ENCODE assay signal across 1 cellular context in the genomic region with DNA sequence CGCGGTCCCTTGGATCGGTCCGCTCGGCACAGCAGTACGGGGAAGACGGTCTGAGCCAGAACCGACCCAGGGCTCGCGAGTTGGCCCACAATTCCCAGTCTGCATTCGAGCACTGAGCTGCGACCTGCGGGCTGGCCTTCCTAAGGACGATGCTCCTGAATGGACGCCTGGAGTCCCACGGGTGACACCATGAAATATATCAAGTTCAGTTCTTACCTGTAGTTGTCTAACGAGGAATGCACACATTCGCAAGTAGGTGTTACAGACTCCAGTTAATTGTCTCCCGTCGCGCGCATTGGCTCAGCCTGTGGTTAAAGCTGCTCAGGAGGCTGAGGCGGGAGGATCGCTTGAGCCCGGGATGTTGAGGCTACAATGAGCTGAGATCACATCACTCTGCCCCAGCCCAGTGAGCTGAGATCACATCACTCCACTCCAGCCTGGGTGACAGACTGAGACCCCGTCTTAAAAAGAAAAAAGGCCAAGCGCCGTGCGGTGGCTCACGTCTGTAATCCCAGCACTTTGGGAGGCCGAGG.
TF ChIP-seq lines count a peak whose summit lies in the region.

No MANE protein-coding gene starts in this region.

TF ChIP-seq in H1, 55 proteins besides CTCF, POLR2A, EP300 and RAD21:
- TF ChIP-seq RBBP5 (IDR thresholded peaks at IDR 0.05; ENCODE audit: borderline replicate concordance, low read depth, low read length) = no peak
- TF ChIP-seq KDM5A (IDR thresholded peaks at IDR 0.05; ENCODE audit: low read length) = no peak
- TF ChIP-seq CHD2 (IDR thresholded peaks at IDR 0.05; ENCODE audit: low read length) = no peak
- TF ChIP-seq SUZ12 (IDR thresholded peaks at IDR 0.05; ENCODE audit: low read length) = no peak
- no peak for TF ChIP-seq SP2 (IDR thresholded peaks at IDR 0.05; ENCODE audit: low read length)
- no peak for TF ChIP-seq YY1 (IDR thresholded peaks at IDR 0.05; ENCODE audit: low read depth, low read length)
- no peak for TF ChIP-seq BACH1 (IDR thresholded peaks at IDR 0.05; ENCODE audit: low read length)
- TF ChIP-seq SIN3A (conservative IDR thresholded peaks at IDR 0.05 in 1 of 2, IDR thresholded peaks at IDR 0.05 in 1 of 2; ENCODE audit: low read depth in 1 of 2, low read length in 2 of 2) = no peak
- no peak for TF ChIP-seq KDM4A (IDR thresholded peaks at IDR 0.05; ENCODE audit: low read depth, low read length, severe bottlenecking)
- no peak for TF ChIP-seq SRF (IDR thresholded peaks at IDR 0.05; ENCODE audit: low read depth, low read length)
- no peak for TF ChIP-seq NRF1 (IDR thresholded peaks at IDR 0.05; ENCODE audit: low read depth, low read length)
- TF ChIP-seq GABPA (IDR thresholded peaks at IDR 0.05; ENCODE audit: borderline replicate concordance, insufficient read depth, low read length) = no peak
- TF ChIP-seq POU5F1 (IDR thresholded peaks at IDR 0.05; ENCODE audit: low read depth, low read length) = no peak
- TF ChIP-seq, protein P1, sequence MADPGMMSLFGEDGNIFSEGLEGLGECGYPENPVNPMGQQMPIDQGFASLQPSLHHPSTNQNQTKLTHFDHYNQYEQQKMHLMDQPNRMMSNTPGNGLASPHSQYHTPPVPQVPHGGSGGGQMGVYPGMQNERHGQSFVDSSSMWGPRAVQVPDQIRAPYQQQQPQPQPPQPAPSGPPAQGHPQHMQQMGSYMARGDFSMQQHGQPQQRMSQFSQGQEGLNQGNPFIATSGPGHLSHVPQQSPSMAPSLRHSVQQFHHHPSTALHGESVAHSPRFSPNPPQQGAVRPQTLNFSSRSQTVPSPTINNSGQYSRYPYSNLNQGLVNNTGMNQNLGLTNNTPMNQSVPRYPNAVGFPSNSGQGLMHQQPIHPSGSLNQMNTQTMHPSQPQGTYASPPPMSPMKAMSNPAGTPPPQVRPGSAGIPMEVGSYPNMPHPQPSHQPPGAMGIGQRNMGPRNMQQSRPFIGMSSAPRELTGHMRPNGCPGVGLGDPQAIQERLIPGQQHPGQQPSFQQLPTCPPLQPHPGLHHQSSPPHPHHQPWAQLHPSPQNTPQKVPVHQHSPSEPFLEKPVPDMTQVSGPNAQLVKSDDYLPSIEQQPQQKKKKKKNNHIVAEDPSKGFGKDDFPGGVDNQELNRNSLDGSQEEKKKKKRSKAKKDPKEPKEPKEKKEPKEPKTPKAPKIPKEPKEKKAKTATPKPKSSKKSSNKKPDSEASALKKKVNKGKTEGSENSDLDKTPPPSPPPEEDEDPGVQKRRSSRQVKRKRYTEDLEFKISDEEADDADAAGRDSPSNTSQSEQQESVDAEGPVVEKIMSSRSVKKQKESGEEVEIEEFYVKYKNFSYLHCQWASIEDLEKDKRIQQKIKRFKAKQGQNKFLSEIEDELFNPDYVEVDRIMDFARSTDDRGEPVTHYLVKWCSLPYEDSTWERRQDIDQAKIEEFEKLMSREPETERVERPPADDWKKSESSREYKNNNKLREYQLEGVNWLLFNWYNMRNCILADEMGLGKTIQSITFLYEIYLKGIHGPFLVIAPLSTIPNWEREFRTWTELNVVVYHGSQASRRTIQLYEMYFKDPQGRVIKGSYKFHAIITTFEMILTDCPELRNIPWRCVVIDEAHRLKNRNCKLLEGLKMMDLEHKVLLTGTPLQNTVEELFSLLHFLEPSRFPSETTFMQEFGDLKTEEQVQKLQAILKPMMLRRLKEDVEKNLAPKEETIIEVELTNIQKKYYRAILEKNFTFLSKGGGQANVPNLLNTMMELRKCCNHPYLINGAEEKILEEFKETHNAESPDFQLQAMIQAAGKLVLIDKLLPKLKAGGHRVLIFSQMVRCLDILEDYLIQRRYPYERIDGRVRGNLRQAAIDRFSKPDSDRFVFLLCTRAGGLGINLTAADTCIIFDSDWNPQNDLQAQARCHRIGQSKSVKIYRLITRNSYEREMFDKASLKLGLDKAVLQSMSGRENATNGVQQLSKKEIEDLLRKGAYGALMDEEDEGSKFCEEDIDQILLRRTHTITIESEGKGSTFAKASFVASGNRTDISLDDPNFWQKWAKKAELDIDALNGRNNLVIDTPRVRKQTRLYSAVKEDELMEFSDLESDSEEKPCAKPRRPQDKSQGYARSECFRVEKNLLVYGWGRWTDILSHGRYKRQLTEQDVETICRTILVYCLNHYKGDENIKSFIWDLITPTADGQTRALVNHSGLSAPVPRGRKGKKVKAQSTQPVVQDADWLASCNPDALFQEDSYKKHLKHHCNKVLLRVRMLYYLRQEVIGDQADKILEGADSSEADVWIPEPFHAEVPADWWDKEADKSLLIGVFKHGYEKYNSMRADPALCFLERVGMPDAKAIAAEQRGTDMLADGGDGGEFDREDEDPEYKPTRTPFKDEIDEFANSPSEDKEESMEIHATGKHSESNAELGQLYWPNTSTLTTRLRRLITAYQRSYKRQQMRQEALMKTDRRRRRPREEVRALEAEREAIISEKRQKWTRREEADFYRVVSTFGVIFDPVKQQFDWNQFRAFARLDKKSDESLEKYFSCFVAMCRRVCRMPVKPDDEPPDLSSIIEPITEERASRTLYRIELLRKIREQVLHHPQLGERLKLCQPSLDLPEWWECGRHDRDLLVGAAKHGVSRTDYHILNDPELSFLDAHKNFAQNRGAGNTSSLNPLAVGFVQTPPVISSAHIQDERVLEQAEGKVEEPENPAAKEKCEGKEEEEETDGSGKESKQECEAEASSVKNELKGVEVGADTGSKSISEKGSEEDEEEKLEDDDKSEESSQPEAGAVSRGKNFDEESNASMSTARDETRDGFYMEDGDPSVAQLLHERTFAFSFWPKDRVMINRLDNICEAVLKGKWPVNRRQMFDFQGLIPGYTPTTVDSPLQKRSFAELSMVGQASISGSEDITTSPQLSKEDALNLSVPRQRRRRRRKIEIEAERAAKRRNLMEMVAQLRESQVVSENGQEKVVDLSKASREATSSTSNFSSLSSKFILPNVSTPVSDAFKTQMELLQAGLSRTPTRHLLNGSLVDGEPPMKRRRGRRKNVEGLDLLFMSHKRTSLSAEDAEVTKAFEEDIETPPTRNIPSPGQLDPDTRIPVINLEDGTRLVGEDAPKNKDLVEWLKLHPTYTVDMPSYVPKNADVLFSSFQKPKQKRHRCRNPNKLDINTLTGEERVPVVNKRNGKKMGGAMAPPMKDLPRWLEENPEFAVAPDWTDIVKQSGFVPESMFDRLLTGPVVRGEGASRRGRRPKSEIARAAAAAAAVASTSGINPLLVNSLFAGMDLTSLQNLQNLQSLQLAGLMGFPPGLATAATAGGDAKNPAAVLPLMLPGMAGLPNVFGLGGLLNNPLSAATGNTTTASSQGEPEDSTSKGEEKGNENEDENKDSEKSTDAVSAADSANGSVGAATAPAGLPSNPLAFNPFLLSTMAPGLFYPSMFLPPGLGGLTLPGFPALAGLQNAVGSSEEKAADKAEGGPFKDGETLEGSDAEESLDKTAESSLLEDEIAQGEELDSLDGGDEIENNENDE (IDR thresholded peaks at IDR 0.05; ENCODE audit: insufficient replicate concordance, low read length) = no peak
- TF ChIP-seq ATF2 (IDR thresholded peaks at IDR 0.05; ENCODE audit: low read length) = no peak
- no peak for TF ChIP-seq SP1 (IDR thresholded peaks at IDR 0.05; ENCODE audit: low read depth, low read length)
